In the genomic region with DNA sequence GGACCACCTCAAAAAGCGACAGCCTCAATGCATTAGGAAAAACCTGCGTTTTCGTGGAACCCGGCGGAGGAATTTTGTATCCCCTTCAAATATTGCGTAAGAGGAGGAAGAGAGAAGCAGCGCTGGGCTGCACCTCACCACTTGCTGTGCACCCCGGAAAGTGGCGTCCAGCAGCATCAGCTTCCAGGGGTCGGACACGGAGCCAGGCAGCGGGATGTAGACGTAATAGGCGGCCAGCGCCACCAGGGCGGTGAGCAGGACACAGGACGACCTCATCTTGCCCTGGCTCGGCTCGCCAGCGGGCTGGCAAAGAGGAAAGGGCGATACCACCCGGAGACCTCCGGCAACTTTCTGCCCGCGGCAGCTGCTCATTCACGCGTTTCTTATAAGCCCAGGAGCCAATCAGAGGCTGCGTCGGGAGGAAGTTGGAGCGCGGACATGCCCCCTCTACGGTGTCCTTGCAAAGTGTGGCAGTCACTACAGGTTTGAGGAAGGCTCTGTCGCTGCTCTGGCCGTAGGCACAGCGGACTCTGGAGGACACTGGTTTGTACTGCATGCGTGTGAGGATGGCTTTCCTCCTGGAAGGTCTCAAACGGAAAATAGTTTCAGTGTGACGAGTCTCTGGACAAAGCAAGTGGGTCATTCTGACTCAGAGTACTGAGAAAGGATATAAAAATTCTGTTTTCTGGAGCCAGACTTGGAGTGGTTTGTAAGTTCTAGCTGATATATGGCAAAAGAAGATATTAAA, we compare ENCODE assay signal across 8 cellular contexts. TPM values are rescaled to one million over a fixed set of nuclear protein-coding genes. Genes with fewer than 3 reads are reported as not detected.
A peak's percentile ranks its signal among the peaks of the same experiment; 100 is the strongest.
DNase-seq lines count a peak whose midpoint lies in the region; ATAC-seq and TF ChIP-seq lines count a peak whose summit lies in the region.

A gene with protein sequence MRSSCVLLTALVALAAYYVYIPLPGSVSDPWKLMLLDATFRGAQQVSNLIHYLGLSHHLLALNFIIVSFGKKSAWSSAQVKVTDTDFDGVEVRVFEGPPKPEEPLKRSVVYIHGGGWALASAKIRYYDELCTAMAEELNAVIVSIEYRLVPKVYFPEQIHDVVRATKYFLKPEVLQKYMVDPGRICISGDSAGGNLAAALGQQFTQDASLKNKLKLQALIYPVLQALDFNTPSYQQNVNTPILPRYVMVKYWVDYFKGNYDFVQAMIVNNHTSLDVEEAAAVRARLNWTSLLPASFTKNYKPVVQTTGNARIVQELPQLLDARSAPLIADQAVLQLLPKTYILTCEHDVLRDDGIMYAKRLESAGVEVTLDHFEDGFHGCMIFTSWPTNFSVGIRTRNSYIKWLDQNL (minus strand): TSS at position 359 of the 748 bp plus-strand sequence. CDS start 83 bp downstream, at position 276.

- no peaks in the 10 kb centered on the region for H3K27me3 Mint-ChIP-seq in Caco-2 (ENCODE audit: insufficient read depth, unreplicated experiment)

- H3K4me1 Mint-ChIP-seq in Caco-2 (ENCODE audit: low read depth, unreplicated experiment), result peaks cover 15% of the 10 kb centered on the region

- peak within 1 kb of the TSS; percentile 93 for H3K27ac ChIP-seq in mesenchymal stem cell (ENCODE audit: low read length, poor library complexity, severe bottlenecking)

- H3K27ac Mint-ChIP-seq in Caco-2 (ENCODE audit: unreplicated experiment), result peak within 1 kb of the TSS; percentile 91

- H3K79me1 ChIP-seq in mesenchymal stem cell (replicated peaks; ENCODE audit: low read length, poor library complexity, severe bottlenecking), result peaks cover 3% of the 10 kb centered on the region

- no peaks in the 10 kb centered on the region for H3K9me3 Mint-ChIP-seq in Caco-2 (ENCODE audit: unreplicated experiment)

- peak within 1 kb of the TSS; percentile 64 for H4K8ac ChIP-seq in mesenchymal stem cell (ENCODE audit: low read length)

- ATAC-seq in GM21360 (IDR thresholded peaks at IDR 0.05; ENCODE audit: unreplicated experiment), result peak; percentile 99

- peak within 1 kb of the TSS in 1 of 2 experiments; percentile 91 for H3K14ac ChIP-seq in mesenchymal stem cell (ENCODE audit: low read length in 2 of 2)

- peak within 1 kb of the TSS; percentile 12 for H2BK15ac ChIP-seq in mesenchymal stem cell (ENCODE audit: low read depth, poor library complexity, severe bottlenecking)

- POLR2A ChIA-PET in Caco-2 (lab: Charles Lee), result interaction anchor here (0.7 to 2.4 kb wide), 2 partner anchors 13 to 39 kb away, joined by 3 to 17 read pairs; partner anchors contain the start of gene ECT2

- H3K4me3 ChIP-seq in Caco-2 (ENCODE audit: low read depth, low read length) (peak within 1 kb of the TSS; percentile 62), endocrine pancreas (ENCODE audit: control insufficient read depth, insufficient read depth, low read length) (peak within 1 kb of the TSS; percentile 96), mesenchymal stem cell (ENCODE audit: insufficient read depth in 1 of 2, low read depth in 1 of 2, low read length in 2 of 2) (peak within 1 kb of the TSS; percentile 91 to 92)

- under 1% methylated on average over 38 of the region's 38 CpGs for WGBS in mesenchymal stem cell

- no peaks in the 10 kb centered on the region for H3K36me3 ChIP-seq in Caco-2 (ENCODE audit: control insufficient read depth, insufficient read depth, low read length)
- no peaks in the 10 kb centered on the region for H3K36me3 ChIP-seq in endocrine pancreas (ENCODE audit: control insufficient read depth, insufficient read depth, low read length)
- H3K36me3 ChIP-seq in mesenchymal stem cell (ENCODE audit: control insufficient read depth in 1 of 2, insufficient read depth in 2 of 2, low read depth in 1 of 2, low read length in 2 of 2), result peaks cover 0 to 2% of the 10 kb centered on the region in 2 experiments

- H3K18ac ChIP-seq in mesenchymal stem cell (ENCODE audit: low read depth in 1 of 2, low read length in 2 of 2), result peak within 1 kb of the TSS; percentile 59 to 98

- no peak within 1 kb of the TSS for H4K91ac ChIP-seq in mesenchymal stem cell (ENCODE audit: low read length)

- peak within 1 kb of the TSS in 1 of 2 experiments; percentile 47 for H3K23ac ChIP-seq in mesenchymal stem cell (ENCODE audit: low read length in 2 of 2)

- peak within 1 kb of the TSS; percentile 9 to 67 for H3K4ac ChIP-seq in mesenchymal stem cell (ENCODE audit: low read depth in 1 of 2, low read length in 2 of 2)

- H3K27me3 ChIP-seq in Caco-2 (replicated peaks; ENCODE audit: control insufficient read depth, insufficient read depth, low read length) (no peaks in the 10 kb centered on the region), endocrine pancreas (ENCODE audit: control insufficient read depth, insufficient read depth, low read length) (no peaks in the 10 kb centered on the region), mesenchymal stem cell (ENCODE audit: control insufficient read depth in 1 of 2, insufficient read depth in 1 of 2, low read length in 2 of 2) (no peaks in the 10 kb centered on the region)

- no peak within 1 kb of the TSS for H2BK120ac ChIP-seq in mesenchymal stem cell (ENCODE audit: low read depth, low read length)

- peak within 1 kb of the TSS; percentile 100 for H2AFZ ChIP-seq in mesenchymal stem cell (ENCODE audit: low read depth, low read length)

- peaks cover 21% of the 10 kb centered on the region for H3K4me1 ChIP-seq in Caco-2
- peaks cover 9% of the 10 kb centered on the region for H3K4me1 ChIP-seq in endocrine pancreas (ENCODE audit: control insufficient read depth, insufficient read depth, low read length)
- H3K4me1 ChIP-seq in mesenchymal stem cell (ENCODE audit: control insufficient read depth, insufficient read depth, low read depth, low read length), result peaks cover 4% of the 10 kb centered on the region

- H3K36me3 Mint-ChIP-seq in Caco-2 (ENCODE audit: insufficient read depth, unreplicated experiment), result peaks cover 14% of the 10 kb centered on the region

- BruUV-seq in Caco-2 (replicated peaks; lab: Mats Ljungman, UMichigan), result no TSS peak

- H2BK5ac ChIP-seq in mesenchymal stem cell (ENCODE audit: low read depth, low read length, poor library complexity, severe bottlenecking), result peak within 1 kb of the TSS; percentile 46

- peak; percentile 91 to 95 for DNase-seq in Caco-2
- peak; percentile 100 for DNase-seq in HT1080 (ENCODE audit: low read depth)
- peak; percentile 100 for DNase-seq in NOMO-1 (lab: John Stamatoyannopoulos, UW; ENCODE audit: unreplicated experiment in 2 of 2)
- DNase-seq in activated CD8-positive, alpha-beta memory T cell treated with anti-CD3 and anti-CD28 coated beads for 48 hours (ENCODE audit: low read depth in 2 of 3, low spot score in 2 of 3), result peak; percentile 36 to 61 (median 55)
- DNase-seq in mesenchymal stem cell, result peak; percentile 99
- peak; percentile 38 for DNase-seq in stimulated activated CD8-positive, alpha-beta memory T cell treated with anti-CD3 and anti-CD28 coated beads, Interleukin-15, amount 100 ng/mL, for 1 hour (ENCODE audit: low read depth)

- CTCF ChIA-PET in Caco-2 (lab: Charles Lee), result interaction anchor here (0.6 to 3.0 kb wide), 7 partner anchors 15 to 44 kb away, joined by 3 to 15 read pairs (median 6); partner anchors contain the start of gene ECT2

- TF ChIP-seq CTCF in Caco-2 (IDR thresholded peaks at IDR 0.05; ENCODE audit: insufficient read depth in 1 of 2, low read depth in 1 of 2, low read length in 1 of 2, severe bottlenecking in 1 of 2, unreplicated experiment in 1 of 2), result peak; percentile 61 to 89

- H3K9ac ChIP-seq in endocrine pancreas (ENCODE audit: control insufficient read depth, insufficient read depth, low read length) (peak within 1 kb of the TSS; percentile 94), mesenchymal stem cell (ENCODE audit: low read length) (peak within 1 kb of the TSS; percentile 93)

- H3K4me3 Mint-ChIP-seq in Caco-2 (ENCODE audit: unreplicated experiment), result peak within 1 kb of the TSS; percentile 96

- H3K9me3 ChIP-seq in Caco-2 (no peaks in the 10 kb centered on the region), endocrine pancreas (ENCODE audit: control insufficient read depth, low read length) (no peaks in the 10 kb centered on the region), mesenchymal stem cell (ENCODE audit: control insufficient read depth, low read length) (no peaks in the 10 kb centered on the region)

- intact Hi-C loops in Caco-2 (cut with micrococcal nuclease; ENCODE audit: unreplicated experiment), result loop anchor here (1.0 kb wide), 5 partner anchors 10 to 221 kb away; partner anchors contain the start of gene ECT2

- H2BK12ac ChIP-seq in mesenchymal stem cell (ENCODE audit: low read length in 2 of 2), result peak within 1 kb of the TSS in 1 of 2 experiments; percentile 89

- H3K4me2 ChIP-seq in mesenchymal stem cell (ENCODE audit: low read length, poor library complexity, severe bottlenecking), result peak within 1 kb of the TSS; percentile 81

- H2AK5ac ChIP-seq in mesenchymal stem cell (ENCODE audit: low read length, severe bottlenecking), result no peak within 1 kb of the TSS

RNA-seq across cellular contexts. Expression of the gene that starts here (rescaled TPM):
- total RNA-seq in Caco-2 (2022), result 10.1 and 15.7 TPM in 2 replicates
- total RNA-seq in HT1080 (2014; rRNA removed; shearing (Covaris generic)), result 49.9 and 72.2 TPM in 2 replicates
- 114 and 133 TPM in 2 replicates for polyA plus RNA-seq in HT1080 (2015; cell fraction: cytosol; rRNA removed)
- polyA plus RNA-seq in HT1080 (2015; cell fraction: nucleus; rRNA removed), result 152 and 161 TPM in 2 replicates
- 13.5 TPM for polyA plus RNA-seq in mesenchymal stem cell (2013, experiment 1 of 2)
- polyA plus RNA-seq in mesenchymal stem cell (2013, experiment 2 of 2), result 13.3 TPM

Comparison
In these comparisons a context has a peak if more than half of its experiments do, and no peak if none do; other contexts are left out.
1. Peak in every context shown above with its lines: DNase-seq, ATAC-seq, H3K4me3 ChIP-seq and H3K27ac ChIP-seq.
2. DNase-seq: peak in every context shown above with its lines; median percentile 100 in HT1080; 100 in NOMO-1; 99 in mesenchymal stem cell; 93 in Caco-2; 55 in activated CD8-positive, alpha-beta memory T cell treated with anti-CD3 and anti-CD28 coated beads for 48 hours; 38 in stimulated activated CD8-positive, alpha-beta memory T cell treated with anti-CD3 and anti-CD28 coated beads, Interleukin-15, amount 100 ng/mL, for 1 hour.